In genomic region chr13:96218475-96218874, GRCh38 we compare ENCODE assay signal across 21 cellular contexts.
DNase-seq lines count a peak whose midpoint lies in the region; ATAC-seq, FAIRE-seq and TF ChIP-seq lines count a peak whose summit lies in the region.
"Had no signal": no experiment of that assay in that cellular context is flagged by ENCODE, and none has a peak within 500 bp of the region (broad histone marks: within the 10 kb centered on the region; RNA-seq: fewer than 3 reads in every experiment).

No MANE protein-coding gene starts in this region.

- TF ChIP-seq POLR2A in H1 (IDR thresholded peaks at IDR 0.05; ENCODE audit: control extremely low read depth in 1 of 2, low read depth in 2 of 2, low read length in 2 of 2) (no peak), gastrocnemius medialis (IDR thresholded peaks at IDR 0.05) (peak in 1 of 2 donors; percentile 8)

- no peaks in the 10 kb centered on the region for H3K23me2 ChIP-seq in H1 (ENCODE audit: low read depth, low read length)

- TF ChIP-seq RAD21 in H1 (IDR thresholded peaks at IDR 0.05 in 1 of 2, conservative IDR thresholded peaks at IDR 0.05 in 1 of 2; ENCODE audit: low read depth in 2 of 2, low read length in 2 of 2), result no peak

- H3K9ac ChIP-seq in H1 (replicated peaks in 1 of 4; ENCODE audit: extremely low read depth in 1 of 4, low read depth in 3 of 4, low read length in 3 of 4), result no peak overlapping the region

- no peaks in the 10 kb centered on the region for H4K20me1 ChIP-seq in H1 (replicated peaks in 1 of 2; ENCODE audit: control insufficient read depth in 1 of 2, insufficient read depth in 2 of 2, low read length in 2 of 2)

- H2BK12ac ChIP-seq in H1 (ENCODE audit: low read depth, low read length), result no peak overlapping the region

- no peak for FAIRE-seq in H1 (lab: Jason Lieb, UNC)
- FAIRE-seq: G401.6, GM18507, H54 had no signal

- 80% methylated on average over 4 of the region's 4 CpGs; no CpG with 5 or more reads in 1 of the 2 experiments for whole genome bisulfite sequencing in H1 (ENCODE audit: extremely low coverage in 1 of 2, insufficient coverage in 1 of 2, insufficient read length in 1 of 2, insufficient replicate concordance in 2 of 2, low coverage in 1 of 2, low lambda C conversion rate in 2 of 2, missing lambda C conversion rate in 1 of 2), 2 experiments
- WGBS in right cardiac atrium, result 29% methylated on average over 4 of the region's 4 CpGs

- H3K18ac ChIP-seq in H1 (ENCODE audit: extremely low read depth, low read length), result no peak overlapping the region

- H2BK15ac ChIP-seq in H1 (ENCODE audit: low read length), result no peak overlapping the region

- no peaks in the 10 kb centered on the region for H3K79me1 ChIP-seq in H1 (ENCODE audit: low read depth, low read length)

- no peak overlapping the region for H3K4me2 ChIP-seq in H1 (ENCODE audit: insufficient read depth in 1 of 2, low read depth in 2 of 2, low read length in 2 of 2)

- no peak overlapping the region for H3K14ac ChIP-seq in H1 (ENCODE audit: insufficient read length)

- H2BK5ac ChIP-seq in H1 (ENCODE audit: low read depth, low read length), result no peak overlapping the region

- H2AFZ ChIP-seq in H1 (ENCODE audit: low read length), result no peak overlapping the region

- H3K4me1 ChIP-seq in H1 (replicated peaks in 1 of 4; ENCODE audit: control insufficient read depth in 3 of 4, insufficient read depth in 4 of 4, low read length in 3 of 4) (peaks cover 0 to 4% (median 0%) of the 10 kb centered on the region in 4 experiments; a peak in 1 of 7 replicates), right cardiac atrium (ENCODE audit: control insufficient read depth, insufficient read depth, low read length) (no peaks in the 10 kb centered on the region), gastrocnemius medialis (peaks cover 0 to 4% of the 10 kb centered on the region in 2 donors)
- H3K4me1 ChIP-seq: SJSA1 had no signal

- H3K27me3 ChIP-seq in H1 (replicated peaks in 1 of 4; ENCODE audit: control insufficient read depth in 3 of 4, extremely low read depth in 1 of 4, insufficient read depth in 3 of 4, low read length in 3 of 4) (peaks cover 0 to 1% (median 0%) of the 10 kb centered on the region in 4 experiments; a peak in 1 of 7 replicates), right cardiac atrium (ENCODE audit: control insufficient read depth, insufficient read depth) (no peaks in the 10 kb centered on the region), gastrocnemius medialis (no peaks in the 10 kb centered on the region)

- intact Hi-C loops in Right ventricle myocardium inferior (cut with DNase I) (no loop called here), cardiac septum (cut with DNase I) (no loop called here), right cardiac atrium (cut with DNase I) (no loop called here), gastrocnemius medialis (cut with DNase I; ENCODE audit: low total_unique reads) (no loop called here)

- H3K9me3 ChIP-seq in H1 (ENCODE audit: insufficient read depth in 2 of 2, low read depth in 1 of 2, low read length in 1 of 2) (no peaks in the 10 kb centered on the region), right cardiac atrium (ENCODE audit: control insufficient read depth, low read length) (no peaks in the 10 kb centered on the region), gastrocnemius medialis (no peaks in the 10 kb centered on the region)
- H3K9me3 ChIP-seq: SJSA1 had no signal

- in situ Hi-C loops in gastrocnemius medialis (cut with MboI; ENCODE audit: low sequenced_read_pairs in 4 of 4), result no loop called here

- H3K56ac ChIP-seq in H1 (replicated peaks; ENCODE audit: insufficient read length, low read depth, low read length), result no peak overlapping the region

- POLR2A ChIA-PET in H1 (lab: Charles Lee; ENCODE audit: partially characterized antibody), result no interaction called here

- no peaks in the 10 kb centered on the region for H3K36me3 ChIP-seq in H1 (ENCODE audit: control insufficient read depth in 2 of 4, insufficient read depth in 4 of 4, low read length in 3 of 4)
- H3K36me3 ChIP-seq in gastrocnemius medialis, result no peaks in the 10 kb centered on the region
- H3K36me3 ChIP-seq: SJSA1 had no signal

- ATAC-seq in Right ventricle myocardium inferior (peak; percentile 55), right cardiac atrium (peak; percentile 48 to 68), gastrocnemius medialis (peak; percentile 30 to 63), HG03342 (IDR thresholded peaks at IDR 0.05; ENCODE audit: unreplicated experiment) (no peak)
- ATAC-seq: Panc1 had no signal

- no peak overlapping the region for H3K4me3 ChIP-seq in H1 (ENCODE audit: extremely low read depth in 1 of 4, insufficient read depth in 2 of 4, low read depth in 3 of 4, low read length in 4 of 4)
- H3K4me3 ChIP-seq in right cardiac atrium (ENCODE audit: low read length), result no peak overlapping the region
- H3K4me3 ChIP-seq in gastrocnemius medialis, result no peak overlapping the region
- H3K4me3 ChIP-seq: SJSA1 had no signal

- H4K8ac ChIP-seq in H1 (ENCODE audit: extremely low read depth, insufficient read depth, low read length), result no peak overlapping the region

- no peak overlapping the region for H2BK120ac ChIP-seq in H1 (replicated peaks; ENCODE audit: low read depth, low read length)

- H3K27ac ChIP-seq in H1 (ENCODE audit: low read depth, low read length), result no peak overlapping the region
- H3K27ac ChIP-seq in right cardiac atrium (ENCODE audit: low read length), result peak overlapping the region; percentile 37
- peak overlapping the region; percentile 25 to 62 (median 48) for H3K27ac ChIP-seq in gastrocnemius medialis
- H3K27ac ChIP-seq: 22Rv1, SJSA1 had no signal

- no peak overlapping the region for H2BK20ac ChIP-seq in H1 (ENCODE audit: low read length)

- DNase-seq in Right ventricle myocardium inferior (ENCODE audit: missing footprints) (no peak), cardiac septum (ENCODE audit: low spot score) (no peak), H1 (ENCODE audit: low read depth in 1 of 2, low spot score in 2 of 2) (no peak), right cardiac atrium (no peak), gastrocnemius medialis (peak in 1 of 2 donors; percentile 69), NCI-H526 treated with DMSO at 0.1 percent for 48 hours (lab: John Stamatoyannopoulos, UW) (no peak)
- no peak for DNase-seq in activated T-cell treated with anti-CD3 and anti-CD28 coated beads, Interleukin-2, amount 50 U/mL, for 48 hours
- DNase-seq: ACHN; NCI-H1092; NCI-H1436; NCI-H187 treated with DMSO at 0.1 percent for 48 hours; NCI-H510A treated with DMSO at 0.1 percent for 48 hours; NCI-H774; NK-92 treated with Interleukin-12 subunit alpha and Interleukin-12 subunit beta, amount 100 ng/mL, for 24 hours had no signal

- H3K4ac ChIP-seq in H1 (replicated peaks; ENCODE audit: insufficient read length, low read depth, low read length), result no peak overlapping the region

- TF ChIP-seq EP300 in H1 (IDR thresholded peaks at IDR 0.05; ENCODE audit: borderline replicate concordance in 1 of 2, low read depth in 2 of 2, low read length in 2 of 2), result no peak

- H3K79me2 ChIP-seq in H1 (ENCODE audit: control insufficient read depth in 1 of 2, insufficient read depth in 2 of 2, low read length in 2 of 2), result no peaks in the 10 kb centered on the region

- no peak overlapping the region for H4K5ac ChIP-seq in H1 (ENCODE audit: insufficient read length, low read depth, low read length)

- no peak overlapping the region for H3K23ac ChIP-seq in H1 (ENCODE audit: insufficient read length)

- CTCF ChIA-PET in H1 (lab: Charles Lee; ENCODE audit: partially characterized antibody), result interaction anchor here (1.1 kb wide), 1 partner anchor 78 kb away, joined by 5 read pairs; no protein-coding TSS in a partner anchor

- H4K91ac ChIP-seq in H1 (replicated peaks; ENCODE audit: insufficient read length, low read length), result no peak overlapping the region

- H2AK5ac ChIP-seq in H1 (ENCODE audit: low read depth, low read length), result 0 out of 2 replicates have a peak overlapping the region, but pooled peaks have one; percentile 33

- TF ChIP-seq CTCF in H1 (IDR thresholded peaks at IDR 0.05; ENCODE audit: control extremely low read depth in 1 of 3, insufficient read depth in 1 of 3, low read depth in 1 of 3, low read length in 3 of 3) (no peak), gastrocnemius medialis (IDR thresholded peaks at IDR 0.05 in 4 of 5, conservative IDR thresholded peaks at IDR 0.05 in 1 of 5) (no peak)

TF ChIP-seq in H1, 55 proteins besides CTCF, POLR2A, EP300 and RAD21:
- no peak for TF ChIP-seq USF2 (IDR thresholded peaks at IDR 0.05; ENCODE audit: low read length)
- TF ChIP-seq RFX5 (IDR thresholded peaks at IDR 0.05; ENCODE audit: borderline replicate concordance, low read depth, low read length), result no peak
- TF ChIP-seq POU5F1 (IDR thresholded peaks at IDR 0.05; ENCODE audit: low read depth, low read length), result no peak
- no peak for TF ChIP-seq MAFK (IDR thresholded peaks at IDR 0.05; ENCODE audit: low read depth, low read length)
- TF ChIP-seq YY1 (IDR thresholded peaks at IDR 0.05; ENCODE audit: low read depth, low read length), result no peak
- TF ChIP-seq KDM4A (IDR thresholded peaks at IDR 0.05; ENCODE audit: low read depth, low read length, severe bottlenecking), result no peak
- TF ChIP-seq BACH1 (IDR thresholded peaks at IDR 0.05; ENCODE audit: low read length), result no peak
- TF ChIP-seq RNF2 (IDR thresholded peaks at IDR 0.05; ENCODE audit: borderline replicate concordance, low read depth, low read length, missing control alignments, poor library complexity, severe bottlenecking), result no peak
